In genomic region chrX:14673764-14674163, GRCh38 we compare ENCODE assay signal across 8 cellular contexts.
A peak's percentile ranks its signal among the peaks of the same experiment; 100 is the strongest.
DNase-seq lines count a peak whose midpoint lies in the region; ATAC-seq and TF ChIP-seq lines count a peak whose summit lies in the region.

No MANE protein-coding gene starts in this region.

- DNase-seq in AG20443 (ENCODE audit: low spot score) (peak; percentile 60), NCI-H2171 treated with DMSO at 0.1 percent for 48 hours (lab: John Stamatoyannopoulos, UW) (peak; percentile 83), fibroblast of gingiva (ENCODE audit: low read depth) (peak; percentile 51), SK-N-DZ (ENCODE audit: low spot score) (no peak), middle frontal gyrus (ENCODE audit: extremely low spot score, low spot score) (no peak), lower leg skin (ENCODE audit: low spot score in 2 of 2) (no peak)

- no peak for TF ChIP-seq POLR2A in lower leg skin (IDR thresholded peaks at IDR 0.05)

- 45 to 48% methylated on average over 4 of the region's 4 CpGs for WGBS in lower leg skin, 2 donors

- no peak for TF ChIP-seq CTCF in lower leg skin (IDR thresholded peaks at IDR 0.05)

- intact Hi-C loops in lower leg skin (cut with DNase I; ENCODE audit: low total_unique reads), result no loop called here

- ATAC-seq in GM18520 (IDR thresholded peaks at IDR 0.05; ENCODE audit: unreplicated experiment) (peak; percentile 94), HG02870 (IDR thresholded peaks at IDR 0.05; ENCODE audit: unreplicated experiment) (peak; percentile 92)

- H3K4me3 ChIP-seq in lower leg skin (ENCODE audit: low read depth, poor library complexity, severe bottlenecking), result no peak overlapping the region

Comparison
In these comparisons a context has a peak if more than half of its experiments do, and no peak if none do; other contexts are left out.
1. DNase-seq: peak in AG20443 (single experiment), NCI-H2171 treated with DMSO at 0.1 percent for 48 hours (single experiment) and fibroblast of gingiva (single experiment); none in SK-N-DZ (single experiment), middle frontal gyrus (single experiment) and lower leg skin (0 of 2).